ENCODE assay signal across 11 cellular contexts in genomic region chr17:82440377-82440981, GRCh38. TPM values are rescaled to one million over a fixed set of nuclear protein-coding genes. Genes with fewer than 3 reads are reported as not detected.
DNase-seq lines count a peak whose midpoint lies in the region; ATAC-seq, FAIRE-seq and TF ChIP-seq lines count a peak whose summit lies in the region.
"Had no signal": no experiment of that assay in that cellular context is flagged by ENCODE, and none has a peak within 500 bp of the region (broad histone marks: within the 10 kb centered on the region; RNA-seq: fewer than 3 reads in every experiment).

No MANE protein-coding gene starts in this region.

- TF ChIP-seq EP300 in GM12878 (IDR thresholded peaks at IDR 0.05; ENCODE audit: borderline replicate concordance in 1 of 2, control insufficient read depth in 1 of 2, low read depth in 2 of 2, low read length in 2 of 2): no peak

- H3K79me1 ChIP-seq in H9 (ENCODE audit: insufficient read depth, low read depth, low read length, poor library complexity, severe bottlenecking): no peaks in the 10 kb centered on the region

- no peak overlapping the region for H3K14ac ChIP-seq in H9 (ENCODE audit: insufficient read depth, low read length)

- H3K4me3 ChIP-seq in DOHH2 (ENCODE audit: low read length) (no peak overlapping the region), GM12878 (no peak overlapping the region), neutrophil (ENCODE audit: low read depth in 1 of 2, low read length in 1 of 2) (peak overlapping the region; percentile 46 to 54)

- intact Hi-C loops in GM12878 (cut with micrococcal nuclease; ENCODE audit: unreplicated experiment): no loop called here

- RAD21 ChIA-PET in GM12878 (lab: Charles Lee; ENCODE audit: unreplicated experiment): no interaction called here

- H4K8ac ChIP-seq in H9 (replicated peaks; ENCODE audit: insufficient read length, low read depth, low read length): no peak overlapping the region

- H3K79me2 ChIP-seq in DOHH2 (ENCODE audit: control insufficient read depth, low read length): no peaks in the 10 kb centered on the region
- H3K79me2 ChIP-seq in H9 (ENCODE audit: insufficient read depth, low read length): no peaks in the 10 kb centered on the region
- no peaks in the 10 kb centered on the region for H3K79me2 ChIP-seq in GM12878 (ENCODE audit: control insufficient read depth, insufficient read depth, low read length)

- no peak overlapping the region for H2AK5ac ChIP-seq in H9 (ENCODE audit: insufficient read length, low read length)

- no CpG with 5 or more reads among the region's 24 CpGs for WGBS in H9 (ENCODE audit: extremely low coverage, insufficient read length, low lambda C conversion rate)
- WGBS in GM12878 (ENCODE audit: insufficient coverage, insufficient replicate concordance, low lambda C conversion rate, missing lambda C conversion rate): 32% methylated on average over 24 of the region's 24 CpGs

- no TSS peak for BruUV-seq in GM12878 (replicated peaks; lab: Mats Ljungman, UMichigan)

- H3K4me1 ChIP-seq in DOHH2 (ENCODE audit: control insufficient read depth, low read length): peaks cover 23% of the 10 kb centered on the region
- H3K4me1 ChIP-seq in H9 (ENCODE audit: insufficient read depth, low read length): no peaks in the 10 kb centered on the region; the same call in 1 of the 2 replicates
- H3K4me1 ChIP-seq in GM12878 (ENCODE audit: control insufficient read depth, insufficient read depth, low read length): peaks cover 16% of the 10 kb centered on the region
- peaks cover 28 to 30% of the 10 kb centered on the region in 2 experiments for H3K4me1 ChIP-seq in neutrophil (ENCODE audit: control insufficient read depth in 1 of 2, insufficient read depth in 1 of 2, low read depth in 1 of 2, low read length in 1 of 2)

- H3K4ac ChIP-seq in H9 (ENCODE audit: low read depth, low read length): no peak overlapping the region

- peaks cover 4 to 20% (median 12%) of the 10 kb centered on the region in 3 experiments; a peak in 6 of 7 replicates for H3K36me3 Mint-ChIP-seq in H9 (ENCODE audit: insufficient read depth in 1 of 3, low read depth in 3 of 3)
- no peaks in the 10 kb centered on the region for H3K36me3 Mint-ChIP-seq in type B pancreatic cell

- H2BK12ac ChIP-seq in H9 (ENCODE audit: insufficient read length, low read depth, low read length): no peak overlapping the region

- no peaks in the 10 kb centered on the region; a peak in 1 of 5 replicates for H3K9me3 Mint-ChIP-seq in H9
- H3K9me3 Mint-ChIP-seq in type B pancreatic cell: no peaks in the 10 kb centered on the region

- no peak overlapping the region for H2BK5ac ChIP-seq in H9 (ENCODE audit: insufficient read length, low read length)

- H3T11ph ChIP-seq in H9 (ENCODE audit: low read length): no peak overlapping the region

- no peaks in the 10 kb centered on the region for H3K23me2 ChIP-seq in H9 (ENCODE audit: insufficient read length, low read depth, low read length, poor library complexity, severe bottlenecking)

- POLR2A ChIA-PET in GM12878 (lab: Charles Lee): no interaction called here

- H3K4me1 Mint-ChIP-seq in H9 (peaks cover 7 to 20% of the 10 kb centered on the region in 2 experiments), type B pancreatic cell (ENCODE audit: unreplicated experiment) (no peaks in the 10 kb centered on the region)

- no peak overlapping the region for H3K23ac ChIP-seq in H9 (ENCODE audit: insufficient read length, low read depth, low read length)

- H3K36me3 ChIP-seq in DOHH2 (ENCODE audit: control insufficient read depth, low read length) (peaks cover 42% of the 10 kb centered on the region), GM12878 (ENCODE audit: control insufficient read depth in 2 of 2, insufficient read depth in 2 of 2, low read length in 1 of 2) (peaks cover 4 to 27% of the 10 kb centered on the region in 2 experiments; a peak in 3 of 4 replicates), neutrophil (peaks cover 85% of the 10 kb centered on the region)

- CTCF ChIA-PET in GM12878 (lab: Yijun Ruan, JAX): no interaction called here

- TF ChIP-seq RAD21 in GM12878 (IDR thresholded peaks at IDR 0.05; ENCODE audit: insufficient read depth, low read depth, low read length): no peak

- H3K27me3 Mint-ChIP-seq in H9 (ENCODE audit: low read depth) (no peaks in the 10 kb centered on the region; the same call in 1 of the 2 replicates), type B pancreatic cell (no peaks in the 10 kb centered on the region)

- no peak overlapping the region for H2BK20ac ChIP-seq in H9 (ENCODE audit: low read depth, low read length, poor library complexity, severe bottlenecking)

- H3K56ac ChIP-seq in H9 (ENCODE audit: insufficient read length, low read depth, low read length): no peak overlapping the region

- in situ Hi-C loops in GM12878 (cut with MboI): no loop called here

- no peak for FAIRE-seq in GM12878 (lab: Jason Lieb, UNC)
- FAIRE-seq: bronchial epithelial cell, D721Med had no signal

- TF ChIP-seq CTCF in DOHH2 (IDR thresholded peaks at IDR 0.05; ENCODE audit: low read depth, low read length, poor library complexity, severe bottlenecking): no peak
- TF ChIP-seq CTCF in H9 (conservative IDR thresholded peaks at IDR 0.05): no peak
- no peak for TF ChIP-seq CTCF in GM12878 (IDR thresholded peaks at IDR 0.05 in 2 of 3, conservative IDR thresholded peaks at IDR 0.05 in 1 of 3; ENCODE audit: control insufficient read depth in 2 of 3, extremely low read depth in 1 of 3, insufficient read depth in 1 of 3, low read depth in 3 of 3, low read length in 3 of 3)
- TF ChIP-seq CTCF in neutrophil (IDR thresholded peaks at IDR 0.05): peak; percentile 27
- no peak for TF ChIP-seq CTCF in type B pancreatic cell (conservative IDR thresholded peaks at IDR 0.05)

- H3F3A ChIP-seq in DOHH2 (ENCODE audit: control insufficient read depth, insufficient read depth): peaks cover 5% of the 10 kb centered on the region; the same call in 1 of the 2 replicates

- no peaks in the 10 kb centered on the region for H3K27me3 ChIP-seq in DOHH2 (ENCODE audit: control insufficient read depth, low read length)
- no peaks in the 10 kb centered on the region for H3K27me3 ChIP-seq in H9 (ENCODE audit: insufficient read depth, low read length)
- no peaks in the 10 kb centered on the region for H3K27me3 ChIP-seq in GM12878 (replicated peaks in 1 of 2; ENCODE audit: control insufficient read depth in 2 of 2, insufficient read depth in 2 of 2, low read length in 1 of 2)
- no peaks in the 10 kb centered on the region for H3K27me3 ChIP-seq in neutrophil

- no peak overlapping the region for H3K9ac ChIP-seq in H9 (ENCODE audit: extremely low read depth, insufficient read length, low read length)
- no peak overlapping the region for H3K9ac ChIP-seq in GM12878 (ENCODE audit: control insufficient read depth, insufficient read depth, low read length)

- H4K5ac ChIP-seq in H9 (ENCODE audit: insufficient read length, low read depth, low read length): no peak overlapping the region

- no peaks in the 10 kb centered on the region for H3K9me2 ChIP-seq in DOHH2 (replicated peaks; ENCODE audit: control insufficient read depth, low read length)

- no peak overlapping the region for H2AFZ ChIP-seq in H9 (ENCODE audit: low read length)
- no peak overlapping the region for H2AFZ ChIP-seq in GM12878 (ENCODE audit: control insufficient read depth, low read depth, low read length)

- no peak overlapping the region for H3K4me2 ChIP-seq in DOHH2 (ENCODE audit: low read length)
- no peak overlapping the region for H3K4me2 ChIP-seq in H9 (ENCODE audit: insufficient read depth, insufficient read length, low read length)
- H3K4me2 ChIP-seq in GM12878 (ENCODE audit: control insufficient read depth, insufficient read depth): no peak overlapping the region

- H4K91ac ChIP-seq in H9 (ENCODE audit: insufficient read length, low read depth, low read length): no peak overlapping the region

- no peak overlapping the region for H2BK15ac ChIP-seq in H9 (ENCODE audit: low read depth, low read length)

- H3K27ac ChIP-seq in DOHH2 (ENCODE audit: low read depth, low read length): peak overlapping the region; percentile 10; the same call in 1 of the 2 replicates
- H3K27ac ChIP-seq in H9 (ENCODE audit: insufficient read length, low read depth, low read length): no peak overlapping the region
- H3K27ac ChIP-seq in GM12878 (ENCODE audit: control insufficient read depth, insufficient read depth): no peak overlapping the region
- peak overlapping the region; percentile 92 for H3K27ac ChIP-seq in neutrophil

- H3K18ac ChIP-seq in H9 (ENCODE audit: insufficient read length, low read depth, low read length): no peak overlapping the region

- no peak overlapping the region for H3K4me3 Mint-ChIP-seq in H9
- no peak overlapping the region for H3K4me3 Mint-ChIP-seq in type B pancreatic cell

- DNase-seq in H9 (peak; percentile 36), GM12878 (ENCODE audit: low read depth, low spot score) (no peak), 8988T (no peak), type B pancreatic cell (ENCODE audit: extremely low spot score, unreplicated experiment) (no peak), SHP77 treated with DMSO at 0.1 percent for 48 hours (lab: John Stamatoyannopoulos, UW) (no peak)
- no peak for DNase-seq in activated CD4-positive, alpha-beta T cell treated with anti-CD3 and anti-CD28 coated beads, Interleukin-2, amount 50 U/mL, for 4 hours
- DNase-seq: NCI-H446 treated with DMSO at 0.1 percent for 48 hours had no signal

- H2BK120ac ChIP-seq in H9 (ENCODE audit: low read depth, low read length, poor library complexity, severe bottlenecking): no peak overlapping the region

- peak; percentile 13 for ATAC-seq in GM12878

- H4K20me1 ChIP-seq in DOHH2 (ENCODE audit: control insufficient read depth, insufficient read depth, low read depth, low read length) (no peaks in the 10 kb centered on the region), H9 (ENCODE audit: control insufficient read depth, insufficient read depth, insufficient read length) (no peaks in the 10 kb centered on the region), GM12878 (ENCODE audit: control insufficient read depth, insufficient read depth) (no peaks in the 10 kb centered on the region; the same call in 1 of the 2 replicates)

- peak overlapping the region in 1 of 3 experiments; percentile 91; a peak in 3 of 7 replicates for H3K27ac Mint-ChIP-seq in H9
- no peak overlapping the region for H3K27ac Mint-ChIP-seq in type B pancreatic cell

- TF ChIP-seq POLR2A in GM12878 (IDR thresholded peaks at IDR 0.05; ENCODE audit: low read depth, low read length): 0 out of 2 replicates have a peak, but pooled peaks have one; percentile 48

- H3K9me3 ChIP-seq in DOHH2 (ENCODE audit: control insufficient read depth, insufficient read depth, low read length) (peaks cover 3% of the 10 kb centered on the region; the same call in 1 of the 2 replicates), H9 (ENCODE audit: control insufficient read depth, low read depth, low read length) (no peaks in the 10 kb centered on the region), GM12878 (replicated peaks; ENCODE audit: control insufficient read depth, insufficient read depth, low read length) (no peaks in the 10 kb centered on the region), neutrophil (no peaks in the 10 kb centered on the region)

- SMC1A ChIA-PET in GM12878 (lab: Charles Lee; ENCODE audit: uncharacterized antibody, unreplicated experiment): no interaction called here

RNA-seq across cellular contexts. Expression of gene CYBC1, which starts 10.1 kb away (rescaled TPM):
- total RNA-seq in H9 (2021) (80.4 and 81.7 TPM in 2 replicates), GM12878 (2014; rRNA removed) (119 and 141 TPM in 2 replicates), GM12878 (2014; rRNA removed; fragmentation: Illumina TruSeq; extraction: Trizol) (93.1 and 97.9 TPM in 2 replicates), GM12878 (2021) (156 and 159 TPM in 2 replicates), type B pancreatic cell (ENCODE audit: low replicate concordance) (51.1 and 78.1 TPM in 2 replicates)
- total RNA-seq in GM12878 (2013; cell fraction: nucleolus; rRNA removed): 374 and 423 TPM in 2 replicates
- 98.7 TPM for polyA plus RNA-seq in GM12878 (2011; ENCODE audit: low read depth)
- polyA plus RNA-seq in GM12878 (2011; rRNA removed) (101 and 125 TPM in 2 replicates), GM12878 (2014; fragmentation: Illumina TruSeq; extraction: Trizol) (81.7 and 120 TPM in 2 replicates), GM12878 (2014; fragmentation: Nextera tagmentation; extraction: Ambion mirVana) (1 to 10 TPM; 4.2 to 8.5 TPM), GM12878 (2014; rRNA removed) (162 and 194 TPM in 2 replicates), GM12878 (2016; fragmentation: Nextera tagmentation; extraction: Ambion mirVana) (100 to 1,000 TPM; 150 to 157 TPM)
- 197 and 266 TPM in 2 replicates for polyA plus RNA-seq in GM12878 (2011; cell fraction: cytosol; rRNA removed)
- polyA plus RNA-seq in GM12878 (2011; cell fraction: nucleus; rRNA removed): 419 and 530 TPM in 2 replicates
- polyA plus RNA-seq in GM12878 (2012): 155 and 177 TPM in 2 replicates
- 79.4 and 160 TPM in 2 replicates for polyA minus RNA-seq in GM12878 (2011; rRNA and poly(A)+ RNA removed)
- polyA minus RNA-seq in GM12878 (2011; cell fraction: cytosol; rRNA and poly(A)+ RNA removed): 79.5 and 85.7 TPM in 2 replicates
- 112 and 194 TPM in 2 replicates for polyA minus RNA-seq in GM12878 (2011; cell fraction: nucleus; rRNA and poly(A)+ RNA removed)

RNA-seq across cellular contexts. Expression of gene NARF, which starts 18.1 kb away (rescaled TPM):
- total RNA-seq in H9 (2021): 124 and 129 TPM in 2 replicates
- 167 and 178 TPM in 2 replicates for total RNA-seq in GM12878 (2013; cell fraction: nucleolus; rRNA removed)
- 35.5 and 44.1 TPM in 2 replicates for total RNA-seq in GM12878 (2014; rRNA removed)
- 29.2 and 29.4 TPM in 2 replicates for total RNA-seq in GM12878 (2014; rRNA removed; fragmentation: Illumina TruSeq; extraction: Trizol)
- 65.3 and 65.8 TPM in 2 replicates for total RNA-seq in GM12878 (2021)
- 72.0 TPM for polyA plus RNA-seq in GM12878 (2011; ENCODE audit: low read depth)
- 120 and 138 TPM in 2 replicates for polyA plus RNA-seq in GM12878 (2011; rRNA removed)
- 128 and 152 TPM in 2 replicates for polyA plus RNA-seq in GM12878 (2011; cell fraction: cytosol; rRNA removed)
- 170 and 183 TPM in 2 replicates for polyA plus RNA-seq in GM12878 (2011; cell fraction: nucleus; rRNA removed)
- polyA plus RNA-seq in GM12878 (2012): 120 and 130 TPM in 2 replicates
- 22.4 and 42.7 TPM in 2 replicates for polyA plus RNA-seq in GM12878 (2014; fragmentation: Illumina TruSeq; extraction: Trizol)
- 10 to 100 TPM; 16.7 to 27.4 TPM for polyA plus RNA-seq in GM12878 (2014; fragmentation: Nextera tagmentation; extraction: Ambion mirVana)
- polyA plus RNA-seq in GM12878 (2014; rRNA removed): 50.9 and 56.1 TPM in 2 replicates
- 100 to 1,000 TPM; 115 to 126 TPM for polyA plus RNA-seq in GM12878 (2016; fragmentation: Nextera tagmentation; extraction: Ambion mirVana)
- 81.9 and 82.4 TPM in 2 replicates for polyA minus RNA-seq in GM12878 (2011; rRNA and poly(A)+ RNA removed)
- polyA minus RNA-seq in GM12878 (2011; cell fraction: cytosol; rRNA and poly(A)+ RNA removed): 27.1 and 29.1 TPM in 2 replicates
- 29.7 and 37.7 TPM in 2 replicates for polyA minus RNA-seq in GM12878 (2011; cell fraction: nucleus; rRNA and poly(A)+ RNA removed)
- 75.4 and 111 TPM in 2 replicates for total RNA-seq in type B pancreatic cell (ENCODE audit: low replicate concordance)

RNA-seq across cellular contexts. Expression of gene OGFOD3, which starts 22.1 kb away (rescaled TPM):
- total RNA-seq in H9 (2021) (25.4 and 27.8 TPM in 2 replicates), GM12878 (2014; rRNA removed) (21.0 TPM in 2 replicates), GM12878 (2014; rRNA removed; fragmentation: Illumina TruSeq; extraction: Trizol) (10.3 and 11.6 TPM in 2 replicates), GM12878 (2021) (25.8 and 29.6 TPM in 2 replicates), type B pancreatic cell (ENCODE audit: low replicate concordance) (24.5 and 31.6 TPM in 2 replicates)
- total RNA-seq in GM12878 (2013; cell fraction: nucleolus; rRNA removed): 32.4 and 38.4 TPM in 2 replicates
- polyA plus RNA-seq in GM12878 (2011; ENCODE audit: low read depth): 6.8 TPM
- polyA plus RNA-seq in GM12878 (2011; rRNA removed) (10.8 and 16.9 TPM in 2 replicates), GM12878 (2014; fragmentation: Illumina TruSeq; extraction: Trizol) (4.2 and 10.2 TPM in 2 replicates), GM12878 (2014; fragmentation: Nextera tagmentation; extraction: Ambion mirVana) (1 to 10 TPM in 1 of 2 experiments, under 1 TPM in 1; 0.48 to 2.4 TPM), GM12878 (2014; rRNA removed) (19.6 and 23.7 TPM in 2 replicates), GM12878 (2016; fragmentation: Nextera tagmentation; extraction: Ambion mirVana) (10 to 100 TPM; 25.9 to 28.4 TPM)
- 31.6 and 39.7 TPM in 2 replicates for polyA plus RNA-seq in GM12878 (2011; cell fraction: cytosol; rRNA removed)
- 33.0 and 43.8 TPM in 2 replicates for polyA plus RNA-seq in GM12878 (2011; cell fraction: nucleus; rRNA removed)
- polyA plus RNA-seq in GM12878 (2012): 15.1 and 18.3 TPM in 2 replicates
- 18.4 and 28.0 TPM in 2 replicates for polyA minus RNA-seq in GM12878 (2011; rRNA and poly(A)+ RNA removed)
- polyA minus RNA-seq in GM12878 (2011; cell fraction: cytosol; rRNA and poly(A)+ RNA removed): 12.6 and 16.9 TPM in 2 replicates
- 5.7 and 14.4 TPM in 2 replicates for polyA minus RNA-seq in GM12878 (2011; cell fraction: nucleus; rRNA and poly(A)+ RNA removed)

RNA-seq across cellular contexts. Expression of gene HEXD, which starts 22.3 kb away (rescaled TPM):
- total RNA-seq in H9 (2021) (23.2 and 24.1 TPM in 2 replicates), GM12878 (2014; rRNA removed) (10.8 and 12.7 TPM in 2 replicates), GM12878 (2014; rRNA removed; fragmentation: Illumina TruSeq; extraction: Trizol) (5.8 and 6.4 TPM in 2 replicates), GM12878 (2021) (15.9 and 16.4 TPM in 2 replicates), type B pancreatic cell (ENCODE audit: low replicate concordance) (47.5 and 49.7 TPM in 2 replicates)
- 34.6 and 37.8 TPM in 2 replicates for total RNA-seq in GM12878 (2013; cell fraction: nucleolus; rRNA removed)
- 4.9 TPM for polyA plus RNA-seq in GM12878 (2011; ENCODE audit: low read depth)
- polyA plus RNA-seq in GM12878 (2011; rRNA removed) (5.1 and 7.6 TPM in 2 replicates), GM12878 (2014; fragmentation: Illumina TruSeq; extraction: Trizol) (5.0 and 6.3 TPM in 2 replicates), GM12878 (2014; fragmentation: Nextera tagmentation; extraction: Ambion mirVana) (1 to 10 TPM; 1.6 to 1.9 TPM), GM12878 (2014; rRNA removed) (21.9 and 24.2 TPM in 2 replicates), GM12878 (2016; fragmentation: Nextera tagmentation; extraction: Ambion mirVana) (1 to 10 TPM; 4.9 to 8.7 TPM)
- polyA plus RNA-seq in GM12878 (2011; cell fraction: cytosol; rRNA removed): 7.5 and 11.0 TPM in 2 replicates
- polyA plus RNA-seq in GM12878 (2011; cell fraction: nucleus; rRNA removed): 119 and 120 TPM in 2 replicates
- polyA plus RNA-seq in GM12878 (2012): 9.6 and 13.9 TPM in 2 replicates
- polyA minus RNA-seq in GM12878 (2011; rRNA and poly(A)+ RNA removed): 2.5 and 5.6 TPM in 2 replicates
- 2.1 TPM in 2 replicates for polyA minus RNA-seq in GM12878 (2011; cell fraction: cytosol; rRNA and poly(A)+ RNA removed)
- polyA minus RNA-seq in GM12878 (2011; cell fraction: nucleus; rRNA and poly(A)+ RNA removed): 8.1 and 10.9 TPM in 2 replicates

Comparison
In these comparisons a context has a peak if more than half of its experiments do, and no peak if none do; other contexts are left out.
1. H3K27ac ChIP-seq: peak in DOHH2 (single experiment) and neutrophil (single experiment); none in H9 (single experiment) and GM12878 (single experiment).
2. H3K4me3 ChIP-seq: peak in neutrophil (2 of 2); none in DOHH2 (single experiment) and GM12878 (single experiment).